16 cellular contexts compared by ENCODE assay signal in the genomic region with DNA sequence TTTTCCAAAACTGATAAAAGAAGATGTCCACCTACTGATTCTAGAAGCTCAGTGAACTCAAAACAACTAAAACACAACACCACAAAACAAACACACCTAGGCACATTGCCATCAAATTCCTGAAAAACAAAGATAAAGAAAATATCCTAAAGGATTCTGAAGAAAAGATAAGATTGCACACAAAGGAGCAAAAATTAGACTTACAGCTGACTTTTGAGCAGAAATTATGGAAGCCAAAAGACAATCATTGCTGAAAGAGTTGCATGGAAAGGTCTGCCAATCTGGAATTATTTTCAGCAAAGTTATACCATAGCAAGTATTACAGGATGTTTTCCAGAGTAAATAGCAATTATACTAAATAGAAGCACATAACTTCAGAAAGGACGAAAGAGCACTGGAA.
DNase-seq lines count a peak whose midpoint lies in the region; ATAC-seq and TF ChIP-seq lines count a peak whose summit lies in the region.
"Had no signal": no experiment of that assay in that cellular context is flagged by ENCODE, and none has a peak within 500 bp of the region (broad histone marks: within the 10 kb centered on the region; RNA-seq: fewer than 3 reads in every experiment).

No MANE protein-coding gene starts in this region.

- H3F3A ChIP-seq in MM.1S (ENCODE audit: insufficient read depth, low read length): no peaks in the 10 kb centered on the region

- WGBS in mesendoderm (ENCODE audit: extremely low coverage, insufficient coverage, low lambda C conversion rate): no CpG with 5 or more reads among the region's 1 CpG

- H3K4me2 ChIP-seq in MM.1S (ENCODE audit: low read depth, low read length) (no peak overlapping the region), mesendoderm (ENCODE audit: low read length) (no peak overlapping the region)

- H3K79me1 ChIP-seq in mesendoderm (ENCODE audit: low read length): no peaks in the 10 kb centered on the region

- no peaks in the 10 kb centered on the region for H3K27me3 ChIP-seq in MM.1S (replicated peaks; ENCODE audit: insufficient read depth, low read length)
- H3K27me3 ChIP-seq in mesendoderm (ENCODE audit: insufficient read depth, low read length, poor library complexity): no peaks in the 10 kb centered on the region

- peaks cover 7 to 12% of the 10 kb centered on the region in 2 donors for H3K36me3 Mint-ChIP-seq in activated T-cell treated with anti-CD3 and anti-CD28 coated beads, Interleukin-2, amount 50 U/mL, for 72 hours (ENCODE audit: insufficient read depth in 2 of 2)
- H3K36me3 Mint-ChIP-seq: CD14-positive monocyte; CD8-positive, alpha-beta T cell had no signal

- no peaks in the 10 kb centered on the region for H4K20me1 ChIP-seq in MM.1S (ENCODE audit: insufficient read depth, low read length)

- no peaks in the 10 kb centered on the region for H3K79me2 ChIP-seq in MM.1S (ENCODE audit: low read length)
- H3K79me2 ChIP-seq in mesendoderm (ENCODE audit: control insufficient read depth, insufficient read depth, low read length): no peaks in the 10 kb centered on the region

- no peak overlapping the region for H3K56ac ChIP-seq in mesendoderm (ENCODE audit: low read length)

- H4K5ac ChIP-seq in mesendoderm (ENCODE audit: low read length): no peak overlapping the region

- H3K18ac ChIP-seq in mesendoderm (ENCODE audit: low read length): no peak overlapping the region

- no peak for TF ChIP-seq CTCF in MM.1S (IDR thresholded peaks at IDR 0.05; ENCODE audit: low read length)

- H3K9me2 ChIP-seq in MM.1S (replicated peaks; ENCODE audit: insufficient read depth, low read length): no peaks in the 10 kb centered on the region

- H2BK15ac ChIP-seq in mesendoderm (replicated peaks; ENCODE audit: low read depth): no peak overlapping the region

- DNase-seq in NCI-H1105 treated with DMSO at 0.1 percent for 48 hours (lab: John Stamatoyannopoulos, UW) (peak; percentile 33), NCI-H1105 (lab: John Stamatoyannopoulos, UW) (no peak), MM.1S (peak; percentile 12), OCI-M1 (lab: John Stamatoyannopoulos, UW) (peak; percentile 1), mesendoderm (peak; percentile 17)
- no peak for DNase-seq in activated T-cell treated with anti-CD3 and anti-CD28 coated beads, Interleukin-2, amount 50 U/mL, for 72 hours
- no peak for DNase-seq in effector CD4-positive, alpha-beta T cell
- DNase-seq: CD8-positive, alpha-beta T cell; COR-L47; DMS153; DMS79 treated with DMSO at 0.1 percent for 48 hours; EL; HFFc6 had no signal

- H3K23ac ChIP-seq in mesendoderm (ENCODE audit: low read length): no peak overlapping the region

- no peaks in the 10 kb centered on the region for H3K4me1 Mint-ChIP-seq in activated T-cell treated with anti-CD3 and anti-CD28 coated beads, Interleukin-2, amount 50 U/mL, for 72 hours (ENCODE audit: low read depth)
- H3K4me1 Mint-ChIP-seq: CD14-positive monocyte had no signal

- no peak for ATAC-seq in activated T-cell treated with anti-CD3 and anti-CD28 coated beads, Interleukin-2, amount 50 U/mL, for 72 hours (replicated peaks in 1 of 2)
- ATAC-seq: CD8-positive, alpha-beta T cell had no signal

- H3K4me3 ChIP-seq in MM.1S (ENCODE audit: low read length) (no peak overlapping the region), mesendoderm (ENCODE audit: low read length) (no peak overlapping the region)
- H3K4me3 ChIP-seq: HAP-1 had no signal

- H3K4ac ChIP-seq in mesendoderm (ENCODE audit: low read depth, low read length): no peak overlapping the region

- H2BK120ac ChIP-seq in mesendoderm (ENCODE audit: low read depth, low read length): no peak overlapping the region

- H3K4me1 ChIP-seq in MM.1S (ENCODE audit: low read length) (no peaks in the 10 kb centered on the region), mesendoderm (ENCODE audit: control insufficient read depth, low read depth, low read length) (no peaks in the 10 kb centered on the region)
- H3K4me1 ChIP-seq: HAP-1 had no signal

- no peak overlapping the region for H2BK5ac ChIP-seq in mesendoderm (ENCODE audit: low read length)

- no peak overlapping the region for H2AK5ac ChIP-seq in mesendoderm (ENCODE audit: low read length)

- H3K4me3 Mint-ChIP-seq in activated T-cell treated with anti-CD3 and anti-CD28 coated beads, Interleukin-2, amount 50 U/mL, for 72 hours: no peak overlapping the region
- H3K4me3 Mint-ChIP-seq: CD14-positive monocyte; CD8-positive, alpha-beta T cell; HFFc6 had no signal

- no peak overlapping the region for H3K27ac Mint-ChIP-seq in activated T-cell treated with anti-CD3 and anti-CD28 coated beads, Interleukin-2, amount 50 U/mL, for 72 hours
- H3K27ac Mint-ChIP-seq: CD14-positive monocyte; CD8-positive, alpha-beta T cell; HFFc6 had no signal

- H3K9ac ChIP-seq in MM.1S (ENCODE audit: low read length) (no peak overlapping the region), mesendoderm (ENCODE audit: low read length) (no peak overlapping the region)

- H3K9me3 ChIP-seq in MM.1S (replicated peaks; ENCODE audit: insufficient read depth, low read length): no peaks in the 10 kb centered on the region

- no peak overlapping the region for H2AFZ ChIP-seq in MM.1S (ENCODE audit: low read length)

- no peaks in the 10 kb centered on the region for H3K27me3 Mint-ChIP-seq in activated T-cell treated with anti-CD3 and anti-CD28 coated beads, Interleukin-2, amount 50 U/mL, for 72 hours (ENCODE audit: low read depth)

- H3K9me3 Mint-ChIP-seq in activated T-cell treated with anti-CD3 and anti-CD28 coated beads, Interleukin-2, amount 50 U/mL, for 72 hours: peaks cover 9 to 18% of the 10 kb centered on the region in 2 donors

- H3K27ac ChIP-seq in MM.1S (ENCODE audit: low read length): no peak overlapping the region
- H3K27ac ChIP-seq in mesendoderm (ENCODE audit: low read depth, low read length): no peak overlapping the region
- H3K27ac ChIP-seq: 22Rv1 had no signal

- H4K8ac ChIP-seq in mesendoderm (ENCODE audit: low read depth, low read length): no peak overlapping the region

- H3K36me3 ChIP-seq in MM.1S (replicated peaks; ENCODE audit: insufficient read depth, low read length): no peaks in the 10 kb centered on the region
- H3K36me3 ChIP-seq in mesendoderm (ENCODE audit: control insufficient read depth, insufficient read depth, low read length): no peaks in the 10 kb centered on the region
- H3K36me3 ChIP-seq: HAP-1 had no signal

Comparison
In these comparisons a context has a peak if more than half of its experiments do, and no peak if none do; other contexts are left out.
1. DNase-seq: peak in NCI-H1105 treated with DMSO at 0.1 percent for 48 hours (single experiment), MM.1S (single experiment), OCI-M1 (single experiment) and mesendoderm (single experiment); none in NCI-H1105 (single experiment), activated T-cell treated with anti-CD3 and anti-CD28 coated beads, Interleukin-2, amount 50 U/mL, for 72 hours (0 of 2) and effector CD4-positive, alpha-beta T cell (single experiment).